Comparison of ENCODE assay signal across 15 cellular contexts in genomic region chr12:109710747-109711595, GRCh38. TPM values are rescaled to one million over a fixed set of nuclear protein-coding genes. Genes with fewer than 3 reads are reported as not detected.
DNase-seq lines count a peak whose midpoint lies in the region; ATAC-seq and TF ChIP-seq lines count a peak whose summit lies in the region.
"Had no signal": no experiment of that assay in that cellular context is flagged by ENCODE, and none has a peak within 500 bp of the region (broad histone marks: within the 10 kb centered on the region; RNA-seq: fewer than 3 reads in every experiment).

No MANE protein-coding gene starts in this region.

- no peaks in the 10 kb centered on the region for H3K9me3 Mint-ChIP-seq in Calu3 (ENCODE audit: low read depth, unreplicated experiment)
- H3K9me3 Mint-ChIP-seq in neural crest cell, result no peaks in the 10 kb centered on the region
- H3K9me3 Mint-ChIP-seq in effector memory CD8-positive, alpha-beta T cell, result no peaks in the 10 kb centered on the region
- no peaks in the 10 kb centered on the region for H3K9me3 Mint-ChIP-seq in chondrocyte (ENCODE audit: low read depth)
- H3K9me3 Mint-ChIP-seq: activated naive CD4-positive, alpha-beta T cell treated with anti-CD3 and anti-CD28 coated beads, Interleukin-2, amount 10 ng/mL, durations not matched to agents 7 days and 5 days had no signal

- H3K4me3 Mint-ChIP-seq in Calu3 (ENCODE audit: low read depth, unreplicated experiment), result no peak overlapping the region
- H3K4me3 Mint-ChIP-seq in neural crest cell, result peak overlapping the region; percentile 82
- no peak overlapping the region for H3K4me3 Mint-ChIP-seq in effector memory CD8-positive, alpha-beta T cell
- no peak overlapping the region for H3K4me3 Mint-ChIP-seq in chondrocyte (ENCODE audit: unreplicated experiment)
- H3K4me3 Mint-ChIP-seq: activated naive CD4-positive, alpha-beta T cell treated with anti-CD3 and anti-CD28 coated beads, Interleukin-2, amount 10 ng/mL, durations not matched to agents 7 days and 5 days had no signal

- peak overlapping the region; percentile 72 for H3K27ac Mint-ChIP-seq in Calu3 (ENCODE audit: unreplicated experiment)
- H3K27ac Mint-ChIP-seq in neural crest cell (ENCODE audit: unreplicated experiment), result no peak overlapping the region
- no peak overlapping the region for H3K27ac Mint-ChIP-seq in effector memory CD8-positive, alpha-beta T cell
- H3K27ac Mint-ChIP-seq in chondrocyte (ENCODE audit: unreplicated experiment), result no peak overlapping the region
- H3K27ac Mint-ChIP-seq: activated naive CD4-positive, alpha-beta T cell treated with anti-CD3 and anti-CD28 coated beads, Interleukin-2, amount 10 ng/mL, durations not matched to agents 7 days and 5 days had no signal

- peaks cover 29% of the 10 kb centered on the region for H3K4me1 Mint-ChIP-seq in Calu3 (ENCODE audit: low read depth, unreplicated experiment)
- H3K4me1 Mint-ChIP-seq in neural crest cell, result peaks cover 39% of the 10 kb centered on the region
- peaks cover 0 to 1% of the 10 kb centered on the region in 2 donors for H3K4me1 Mint-ChIP-seq in effector memory CD8-positive, alpha-beta T cell (ENCODE audit: low read depth in 2 of 2)
- H3K4me1 Mint-ChIP-seq in chondrocyte (ENCODE audit: low read depth), result peaks cover 3% of the 10 kb centered on the region

- CTCF ChIA-PET in Calu3 (lab: Charles Lee), result no interaction called here

- intact Hi-C loops in Calu3 (cut with micrococcal nuclease; ENCODE audit: unreplicated experiment), result loop anchor here (5.0 kb wide), 1 partner anchor 114 kb away; no protein-coding TSS in a partner anchor

- BruUV-seq in Calu3 (replicated peaks; lab: Mats Ljungman, UMichigan), result no TSS peak

- H3K36me3 Mint-ChIP-seq in Calu3 (ENCODE audit: insufficient read depth, unreplicated experiment) (peaks cover 19% of the 10 kb centered on the region), neural crest cell (ENCODE audit: low read depth) (no peaks in the 10 kb centered on the region), chondrocyte (ENCODE audit: low read depth) (no peaks in the 10 kb centered on the region)
- peaks cover 7% of the 10 kb centered on the region for H3K36me3 Mint-ChIP-seq in effector memory CD8-positive, alpha-beta T cell (ENCODE audit: insufficient read depth)
- H3K36me3 Mint-ChIP-seq: activated naive CD4-positive, alpha-beta T cell treated with anti-CD3 and anti-CD28 coated beads, Interleukin-2, amount 10 ng/mL, durations not matched to agents 7 days and 5 days had no signal

- H3K27me3 Mint-ChIP-seq in Calu3 (ENCODE audit: unreplicated experiment) (peaks cover 15% of the 10 kb centered on the region), neural crest cell (ENCODE audit: low read depth) (peaks cover 11% of the 10 kb centered on the region), chondrocyte (ENCODE audit: low read depth) (no peaks in the 10 kb centered on the region)
- H3K27me3 Mint-ChIP-seq in effector memory CD8-positive, alpha-beta T cell, result peaks cover 11 to 34% of the 10 kb centered on the region in 2 donors

- DNase-seq in Calu3, result peak; percentile 66
- DNase-seq in M059J (ENCODE audit: low read depth), result peak; percentile 75
- peak; percentile 88 for DNase-seq in epidermal melanocyte (ENCODE audit: insufficient read length, low spot score)
- peak; percentile 34 for DNase-seq in neural crest cell (ENCODE audit: low read depth, low spot score)
- DNase-seq in effector memory CD8-positive, alpha-beta T cell, result no peak
- DNase-seq in chondrocyte (ENCODE audit: low spot score), result no peak
- no peak for DNase-seq in NCI-H2171 (lab: John Stamatoyannopoulos, UW)
- DNase-seq: activated CD4-positive, CD25-positive, alpha-beta regulatory T cell treated with anti-CD3 and anti-CD28 coated beads, Interleukin-2, amount 50 U/mL, for 72 hours; activated CD8-positive, alpha-beta memory T cell treated with anti-CD3 and anti-CD28 coated beads, Interleukin-2, amount 50 U/mL, for 4 hours; activated naive CD4-positive, alpha-beta T cell treated with anti-CD3 and anti-CD28 coated beads, Interleukin-2, amount 10 ng/mL, durations not matched to agents 7 days and 5 days; heart right ventricle; NCI-H510A; T-helper 1 cell; tibial artery had no signal

- TF ChIP-seq CTCF in Calu3 (IDR thresholded peaks at IDR 0.05; ENCODE audit: unreplicated experiment) (no peak), neural crest cell (conservative IDR thresholded peaks at IDR 0.05) (no peak), chondrocyte (IDR thresholded peaks at IDR 0.05) (no peak)

- ATAC-seq in effector memory CD8-positive, alpha-beta T cell (replicated peaks), result no peak
- ATAC-seq in HG02610 (IDR thresholded peaks at IDR 0.05; ENCODE audit: unreplicated experiment), result no peak
- ATAC-seq: heart right ventricle had no signal

RNA-seq across cellular contexts. Expression of gene FAM222A, which starts 2.7 kb away (rescaled TPM):
- total RNA-seq in Calu3 (2022) (2.4 and 3.1 TPM in 2 replicates), neural crest cell (12.5 and 13.9 TPM in 2 replicates), chondrocyte (1.0 to 1.5 TPM (median 1.2 TPM) in 3 replicates)
- 0.89 and 2.1 TPM in 2 replicates for total RNA-seq in M059J (2014; rRNA removed; shearing (Covaris generic))

Comparison
In these comparisons a context has a peak if more than half of its experiments do, and no peak if none do; other contexts are left out.
1. DNase-seq: peak in Calu3 (single experiment), M059J (single experiment), epidermal melanocyte (single experiment) and neural crest cell (single experiment); none in effector memory CD8-positive, alpha-beta T cell (0 of 3), chondrocyte (single experiment) and NCI-H2171 (single experiment).